In genomic region chrX:23668335-23668734, GRCh38 we compare ENCODE assay signal across 8 cellular contexts. TPM values are rescaled to one million over a fixed set of nuclear protein-coding genes. Genes with fewer than 3 reads are reported as not detected.
DNase-seq lines count a peak whose midpoint lies in the region; ATAC-seq, FAIRE-seq and TF ChIP-seq lines count a peak whose summit lies in the region.

No MANE protein-coding gene starts in this region.

- peak overlapping the region; percentile 87 for H3K4me2 ChIP-seq in keratinocyte (ENCODE audit: control insufficient read depth, extremely low read depth, insufficient read depth, low read depth, low read length)

- H3K27ac ChIP-seq in keratinocyte (ENCODE audit: control insufficient read depth, insufficient read depth, low read length) (peak overlapping the region; percentile 64), upper lobe of left lung (no peak overlapping the region)

- no peak for TF ChIP-seq POLR2A in upper lobe of left lung (IDR thresholded peaks at IDR 0.05)

- H3K79me2 ChIP-seq in keratinocyte (ENCODE audit: control insufficient read depth, insufficient read depth, low read length) = peaks cover 11% of the 10 kb centered on the region

- ATAC-seq in HG02623 (IDR thresholded peaks at IDR 0.05; ENCODE audit: unreplicated experiment) (peak; percentile 35), WTC11 (no peak), upper lobe of left lung (ENCODE audit: low FRiP score in 2 of 2) (no peak)

- H3K4me3 ChIP-seq in GM06990 (replicated peaks; ENCODE audit: low read depth, low read length) (peak overlapping the region; percentile 84), keratinocyte (ENCODE audit: control insufficient read depth in 2 of 3, extremely low read depth in 1 of 3, insufficient read depth in 2 of 3, low read depth in 1 of 3, low read length in 3 of 3) (peak overlapping the region; percentile 55 to 74 (median 57)), upper lobe of left lung (peak overlapping the region in 3 of 4 donors; percentile 66 to 73 (median 71))

- TF ChIP-seq EP300 in upper lobe of left lung (IDR thresholded peaks at IDR 0.05) = no peak

- no peaks in the 10 kb centered on the region for H3K27me3 ChIP-seq in GM06990 (replicated peaks; ENCODE audit: control insufficient read depth, insufficient read depth, low read length)
- no peaks in the 10 kb centered on the region for H3K27me3 ChIP-seq in keratinocyte (ENCODE audit: control insufficient read depth, extremely low read depth, insufficient read depth, low read length)
- H3K27me3 ChIP-seq in upper lobe of left lung = no peaks in the 10 kb centered on the region

- peaks cover 20% of the 10 kb centered on the region for H3K4me1 Mint-ChIP-seq in WTC11

- CTCF ChIA-PET in WTC11 (lab: Charles Lee) = no interaction called here

- no peaks in the 10 kb centered on the region for H3K9me3 Mint-ChIP-seq in WTC11

- H3K36me3 ChIP-seq in GM06990 (ENCODE audit: control insufficient read depth, insufficient read depth, low read length) (no peaks in the 10 kb centered on the region), keratinocyte (ENCODE audit: control insufficient read depth in 2 of 2, extremely low read depth in 1 of 2, insufficient read depth in 2 of 2, low read length in 2 of 2) (peaks cover 0 to 2% of the 10 kb centered on the region in 2 experiments), upper lobe of left lung (no peaks in the 10 kb centered on the region)

- no peak overlapping the region for H2AFZ ChIP-seq in keratinocyte (ENCODE audit: control insufficient read depth, low read length)

- H3K4me3 Mint-ChIP-seq in WTC11 = peak overlapping the region; percentile 80

- WGBS in upper lobe of left lung, 2 donors = 6 to 30% methylated on average over 3 of the region's 3 CpGs

- H3K36me3 Mint-ChIP-seq in WTC11 = peaks cover 17% of the 10 kb centered on the region

- no peaks in the 10 kb centered on the region for H3K9me3 ChIP-seq in keratinocyte (ENCODE audit: control insufficient read depth, low read depth, low read length)
- no peaks in the 10 kb centered on the region for H3K9me3 ChIP-seq in upper lobe of left lung

- POLR2A ChIA-PET in WTC11 (lab: Charles Lee) = no interaction called here

- H3K27ac Mint-ChIP-seq in WTC11 = peak overlapping the region; percentile 74; the same call in 1 of the 2 replicates

- no peaks in the 10 kb centered on the region for H4K20me1 ChIP-seq in keratinocyte (ENCODE audit: control insufficient read depth, extremely low read depth, insufficient read depth, low read length)

- dilution Hi-C loops in keratinocyte (cut with MboI; ENCODE audit: extremely low pct_ligation_motif_present, low sequenced_read_pairs) = no loop called here

- TF ChIP-seq CTCF in GM06990 (IDR thresholded peaks at IDR 0.05; ENCODE audit: insufficient read depth, low read length, poor library complexity, severe bottlenecking) (no peak), WTC11 (IDR thresholded peaks at IDR 0.05) (no peak), keratinocyte (optimal IDR thresholded peaks at IDR 0.05 in 1 of 3, IDR thresholded peaks at IDR 0.05 in 1 of 3, conservative IDR thresholded peaks at IDR 0.05 in 1 of 3; ENCODE audit: extremely low read depth in 1 of 3, insufficient read depth in 2 of 3, low read length in 3 of 3) (no peak), upper lobe of left lung (IDR thresholded peaks at IDR 0.05) (no peak)

- peak overlapping the region; percentile 85 for H3K9ac ChIP-seq in keratinocyte (ENCODE audit: control insufficient read depth, extremely low read depth, insufficient read depth, low read length)

- peaks cover 3% of the 10 kb centered on the region for H3K4me1 ChIP-seq in keratinocyte (ENCODE audit: control insufficient read depth, extremely low read depth, insufficient read depth, low read length)
- H3K4me1 ChIP-seq in upper lobe of left lung = peaks cover 0 to 7% (median 2%) of the 10 kb centered on the region in 4 donors

- DNase-seq in GM06990 (ENCODE audit: extremely low read depth, insufficient read length) = no peak
- DNase-seq in WTC11 (ENCODE audit: low spot score) = no peak
- no peak for DNase-seq in keratinocyte (ENCODE audit: low read depth, low spot score)
- DNase-seq in upper lobe of left lung = no peak
- DNase-seq in LoVo (ENCODE audit: low spot score) = no peak
- no peak for DNase-seq in NCI-H2196 treated with DMSO at 0.1 percent for 48 hours (lab: John Stamatoyannopoulos, UW; ENCODE audit: unreplicated experiment)
- no peak for DNase-seq in NCI-H524 (lab: John Stamatoyannopoulos, UW)

- no peaks in the 10 kb centered on the region for H3K27me3 Mint-ChIP-seq in WTC11 (ENCODE audit: low read depth)

- no peaks in the 10 kb centered on the region for H3K9me1 ChIP-seq in keratinocyte (ENCODE audit: control insufficient read depth, extremely low read depth, insufficient read depth, low read length)

- FAIRE-seq in keratinocyte (lab: Jason Lieb, UNC) = no peak

TF ChIP-seq in WTC11, 78 proteins besides CTCF, POLR2A, EP300 and RAD21:
- no peak for TF ChIP-seq SMAD3 (CRISPR knock-in tag; IDR thresholded peaks at IDR 0.05; ENCODE audit: borderline replicate concordance)
- TF ChIP-seq RELA (CRISPR knock-in tag; IDR thresholded peaks at IDR 0.05; ENCODE audit: borderline replicate concordance) = no peak
- TF ChIP-seq, protein P1, sequence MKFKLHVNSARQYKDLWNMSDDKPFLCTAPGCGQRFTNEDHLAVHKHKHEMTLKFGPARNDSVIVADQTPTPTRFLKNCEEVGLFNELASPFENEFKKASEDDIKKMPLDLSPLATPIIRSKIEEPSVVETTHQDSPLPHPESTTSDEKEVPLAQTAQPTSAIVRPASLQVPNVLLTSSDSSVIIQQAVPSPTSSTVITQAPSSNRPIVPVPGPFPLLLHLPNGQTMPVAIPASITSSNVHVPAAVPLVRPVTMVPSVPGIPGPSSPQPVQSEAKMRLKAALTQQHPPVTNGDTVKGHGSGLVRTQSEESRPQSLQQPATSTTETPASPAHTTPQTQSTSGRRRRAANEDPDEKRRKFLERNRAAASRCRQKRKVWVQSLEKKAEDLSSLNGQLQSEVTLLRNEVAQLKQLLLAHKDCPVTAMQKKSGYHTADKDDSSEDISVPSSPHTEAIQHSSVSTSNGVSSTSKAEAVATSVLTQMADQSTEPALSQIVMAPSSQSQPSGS (CRISPR knock-in tag; IDR thresholded peaks at IDR 0.05; ENCODE audit: borderline replicate concordance, low read depth) = no peak
- TF ChIP-seq IRF1 (CRISPR knock-in tag; IDR thresholded peaks at IDR 0.05) = no peak
- TF ChIP-seq SP1 (CRISPR knock-in tag; conservative IDR thresholded peaks at IDR 0.05) = no peak
- no peak for TF ChIP-seq GRHL2 (CRISPR knock-in tag; IDR thresholded peaks at IDR 0.05; ENCODE audit: insufficient replicate concordance, severe bottlenecking)
TF ChIP-seq in WTC11: peak in this region for 0.

RNA-seq across cellular contexts. Expression of gene PRDX4, which starts 1.0 kb away (rescaled TPM):
- 126 to 142 TPM (median 135 TPM) in 3 replicates for total RNA-seq in WTC11 (2021)
- 72.7 to 101 TPM (median 75.6 TPM) in 3 replicates for polyA plus RNA-seq in keratinocyte
- polyA plus RNA-seq in keratinocyte (2011; ENCODE audit: low read depth) = 39.4 TPM
- polyA plus RNA-seq in keratinocyte (2011; cell fraction: cytosol; rRNA removed) = 63.8 and 111 TPM in 2 replicates
- 63.7 and 66.4 TPM in 2 replicates for polyA plus RNA-seq in keratinocyte (2011; cell fraction: nucleus; rRNA removed)
- 72.5 and 77.6 TPM in 2 replicates for polyA plus RNA-seq in keratinocyte (2012; ENCODE audit: low replicate concordance)
- polyA minus RNA-seq in keratinocyte = 14.2 to 55.7 TPM (median 31.2 TPM) in 3 replicates
- 66.4 TPM for polyA minus RNA-seq in keratinocyte (2011; cell fraction: cytosol; rRNA and poly(A)+ RNA removed)
- 26.3 and 31.3 TPM in 2 replicates for polyA minus RNA-seq in keratinocyte (2011; cell fraction: nucleus; rRNA and poly(A)+ RNA removed)
- total RNA-seq in upper lobe of left lung = 10 to 100 TPM; 17.8 to 69.0 (median 58.4) TPM
